ENCODE assay signal across 26 cellular contexts in the genomic region with DNA sequence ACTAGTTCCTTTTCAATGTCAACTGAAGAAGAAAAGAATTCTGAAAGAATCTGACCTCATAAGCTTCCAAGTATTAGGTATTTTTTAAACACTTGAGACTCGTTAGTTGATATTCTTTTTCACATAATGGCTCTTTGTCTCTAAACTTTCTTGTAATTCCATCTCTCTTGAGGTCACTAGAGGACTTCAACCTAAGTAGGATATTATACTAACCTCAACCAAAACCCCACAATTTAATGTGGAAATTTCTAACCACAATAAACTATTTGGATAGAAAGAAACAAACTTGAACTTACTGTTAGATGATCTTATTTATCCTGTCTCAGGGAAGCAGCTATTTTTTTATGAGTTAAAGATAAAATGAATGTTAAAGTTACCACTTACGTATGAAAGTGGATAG.
DNase-seq lines count a peak whose midpoint lies in the region; ATAC-seq and TF ChIP-seq lines count a peak whose summit lies in the region.
"Had no signal": no experiment of that assay in that cellular context is flagged by ENCODE, and none has a peak within 500 bp of the region (broad histone marks: within the 10 kb centered on the region; RNA-seq: fewer than 3 reads in every experiment).

No MANE protein-coding gene starts in this region.

- TF ChIP-seq CTCF in MM.1S (IDR thresholded peaks at IDR 0.05; ENCODE audit: low read length), result no peak

- no peak overlapping the region for H2AFZ ChIP-seq in MM.1S (ENCODE audit: low read length)

- H3K36me3 Mint-ChIP-seq in activated CD4-positive, alpha-beta T cell treated with anti-CD3 and anti-CD28 coated beads, Interleukin-2, amount 10 ng/mL, durations not matched to agents 7 days and 5 days (ENCODE audit: low read depth), result no peaks in the 10 kb centered on the region
- H3K36me3 Mint-ChIP-seq: CD14-positive monocyte; CD4-positive, alpha-beta memory T cell; CD4-positive, CD25-positive, alpha-beta regulatory T cell; CD8-positive, alpha-beta memory T cell had no signal

- no peak overlapping the region for H3K27ac Mint-ChIP-seq in activated CD4-positive, alpha-beta T cell treated with anti-CD3 and anti-CD28 coated beads, Interleukin-2, amount 10 ng/mL, durations not matched to agents 7 days and 5 days
- H3K27ac Mint-ChIP-seq: CD14-positive monocyte; CD4-positive, alpha-beta memory T cell; CD4-positive, CD25-positive, alpha-beta regulatory T cell; CD8-positive, alpha-beta memory T cell had no signal

- H3K4me3 Mint-ChIP-seq in activated CD4-positive, alpha-beta T cell treated with anti-CD3 and anti-CD28 coated beads, Interleukin-2, amount 10 ng/mL, durations not matched to agents 7 days and 5 days, result no peak overlapping the region
- H3K4me3 Mint-ChIP-seq: CD14-positive monocyte; CD4-positive, alpha-beta memory T cell; CD4-positive, CD25-positive, alpha-beta regulatory T cell; CD8-positive, alpha-beta memory T cell had no signal

- no peaks in the 10 kb centered on the region for H3K9me2 ChIP-seq in MM.1S (replicated peaks; ENCODE audit: insufficient read depth, low read length)

- no peak overlapping the region for H3K27ac ChIP-seq in MM.1S (ENCODE audit: low read length)
- H3K27ac ChIP-seq: BLaER1 had no signal

- no peaks in the 10 kb centered on the region for H3K36me3 ChIP-seq in MM.1S (replicated peaks; ENCODE audit: insufficient read depth, low read length)
- H3K36me3 ChIP-seq: BE2C, BLaER1 had no signal

- POLR2A ChIA-PET in activated CD4-positive, alpha-beta T cell treated with anti-CD3 and anti-CD28 coated beads, Interleukin-2, amount 10 ng/mL, durations not matched to agents 7 days and 5 days (lab: Charles Lee), result no interaction called here

- H3K4me2 ChIP-seq in MM.1S (ENCODE audit: low read depth, low read length), result no peak overlapping the region
- H3K4me2 ChIP-seq: BLaER1 had no signal

- H3K9me3 Mint-ChIP-seq in activated CD4-positive, alpha-beta T cell treated with anti-CD3 and anti-CD28 coated beads, Interleukin-2, amount 10 ng/mL, durations not matched to agents 7 days and 5 days, result peaks cover 2% of the 10 kb centered on the region

- H3K4me3 ChIP-seq in MM.1S (ENCODE audit: low read length), result no peak overlapping the region
- H3K4me3 ChIP-seq: BLaER1, GM12878 had no signal

- H3K9me3 ChIP-seq in MM.1S (replicated peaks; ENCODE audit: insufficient read depth, low read length), result no peaks in the 10 kb centered on the region
- H3K9me3 ChIP-seq: BE2C had no signal

- no peaks in the 10 kb centered on the region for H3K4me1 Mint-ChIP-seq in activated CD4-positive, alpha-beta T cell treated with anti-CD3 and anti-CD28 coated beads, Interleukin-2, amount 10 ng/mL, durations not matched to agents 7 days and 5 days
- H3K4me1 Mint-ChIP-seq: CD14-positive monocyte; CD4-positive, alpha-beta memory T cell; CD4-positive, CD25-positive, alpha-beta regulatory T cell; CD8-positive, alpha-beta memory T cell had no signal

- no peaks in the 10 kb centered on the region for H4K20me1 ChIP-seq in MM.1S (ENCODE audit: insufficient read depth, low read length)
- H4K20me1 ChIP-seq: BLaER1 had no signal

- H3K27me3 Mint-ChIP-seq in activated CD4-positive, alpha-beta T cell treated with anti-CD3 and anti-CD28 coated beads, Interleukin-2, amount 10 ng/mL, durations not matched to agents 7 days and 5 days, result no peaks in the 10 kb centered on the region
- H3K27me3 Mint-ChIP-seq: CD4-positive, alpha-beta memory T cell; CD4-positive, CD25-positive, alpha-beta regulatory T cell; CD8-positive, alpha-beta memory T cell had no signal

- no peaks in the 10 kb centered on the region for H3K4me1 ChIP-seq in MM.1S (ENCODE audit: low read length)
- H3K4me1 ChIP-seq: BE2C, BLaER1 had no signal

- CTCF ChIA-PET in activated CD4-positive, alpha-beta T cell treated with anti-CD3 and anti-CD28 coated beads, Interleukin-2, amount 10 ng/mL, durations not matched to agents 7 days and 5 days (lab: Charles Lee), result no interaction called here

- H3K27me3 ChIP-seq in MM.1S (replicated peaks; ENCODE audit: insufficient read depth, low read length), result no peaks in the 10 kb centered on the region
- H3K27me3 ChIP-seq: BE2C, BLaER1 had no signal

- ATAC-seq in GM19023 (IDR thresholded peaks at IDR 0.05; ENCODE audit: unreplicated experiment), result no peak
- ATAC-seq: GM12878 had no signal

- peak; percentile 71 for DNase-seq in H4 (ENCODE audit: low spot score)
- DNase-seq in HT1080 (ENCODE audit: low read depth), result peak; percentile 7
- DNase-seq in M059J (ENCODE audit: low read depth), result peak; percentile 13
- DNase-seq in amniotic epithelial cell (ENCODE audit: low read depth), result peak; percentile 0
- DNase-seq in activated CD4-positive, alpha-beta T cell treated with anti-CD3 and anti-CD28 coated beads, Interleukin-2, amount 10 ng/mL, durations not matched to agents 7 days and 5 days, result no peak
- DNase-seq in MM.1S, result no peak
- DNase-seq in retina, result no peak
- DNase-seq: 8988T; ACHN; BE2C; C1 segment of cervical spinal cord; CD4-positive, alpha-beta memory T cell; CD4-positive, CD25-positive, alpha-beta regulatory T cell; CD8-positive, alpha-beta memory T cell; COR-L47; DMS 273 treated with DMSO at 0.1 percent for 48 hours; DMS153; DMS53; DMS79; DND-41; EL; GDM1 had no signal

- H3K79me2 ChIP-seq in MM.1S (ENCODE audit: low read length), result no peaks in the 10 kb centered on the region

- H3F3A ChIP-seq in MM.1S (ENCODE audit: insufficient read depth, low read length), result no peaks in the 10 kb centered on the region

- no peak overlapping the region for H3K9ac ChIP-seq in MM.1S (ENCODE audit: low read length)
- H3K9ac ChIP-seq: BLaER1 had no signal

Comparison
In these comparisons a context has a peak if more than half of its experiments do, and no peak if none do; other contexts are left out.
1. DNase-seq: peak in H4 (single experiment), HT1080 (single experiment), M059J (single experiment) and amniotic epithelial cell (single experiment); none in activated CD4-positive, alpha-beta T cell treated with anti-CD3 and anti-CD28 coated beads, Interleukin-2, amount 10 ng/mL, durations not matched to agents 7 days and 5 days (single experiment), MM.1S (single experiment) and retina (single experiment).